ENCODE assay signal across 28 cellular contexts in the genomic region with DNA sequence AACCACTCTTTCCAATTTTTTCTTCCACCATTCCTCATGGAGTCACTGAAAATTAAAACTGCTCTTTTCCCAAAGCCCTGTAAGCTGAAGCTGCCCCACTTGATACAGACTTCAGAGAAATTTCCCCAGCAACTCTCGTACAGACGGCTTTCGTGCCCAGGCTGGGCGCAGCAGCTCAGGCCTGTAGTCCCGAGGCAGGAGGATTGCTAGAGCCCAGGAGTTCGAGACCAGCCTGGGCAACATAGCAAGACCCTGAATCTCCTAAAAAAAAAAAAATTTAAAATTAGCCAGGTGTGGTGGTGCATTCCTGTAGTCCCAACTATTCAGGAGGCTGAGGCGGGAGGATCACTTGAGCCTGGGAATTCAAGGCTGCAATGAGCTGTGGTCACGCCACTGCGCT. TPM values are rescaled to one million over a fixed set of nuclear protein-coding genes. Genes with fewer than 3 reads are reported as not detected.
DNase-seq lines count a peak whose midpoint lies in the region; ATAC-seq, FAIRE-seq and TF ChIP-seq lines count a peak whose summit lies in the region.
"Had no signal": no experiment of that assay in that cellular context is flagged by ENCODE, and none has a peak within 500 bp of the region (broad histone marks: within the 10 kb centered on the region; RNA-seq: fewer than 3 reads in every experiment).

No MANE protein-coding gene starts in this region.

- no TSS peak for BruUV-seq in endothelial cell of umbilical vein (replicated peaks; lab: Mats Ljungman, UMichigan)

- no peaks in the 10 kb centered on the region for H3K9me3 ChIP-seq in right atrium auricular region
- no peaks in the 10 kb centered on the region for H3K9me3 ChIP-seq in HEK293 (ENCODE audit: control insufficient read depth, insufficient read depth, low read depth, low read length)
- H3K9me3 ChIP-seq in endothelial cell of umbilical vein (replicated peaks; ENCODE audit: control insufficient read depth, insufficient read depth, low read length) = no peaks in the 10 kb centered on the region

- no peak overlapping the region for H3K27ac ChIP-seq in right atrium auricular region
- H3K27ac ChIP-seq in HEK293 (ENCODE audit: extremely low read depth, low read depth, low read length) = no peak overlapping the region
- no peak overlapping the region for H3K27ac ChIP-seq in endothelial cell of umbilical vein (ENCODE audit: insufficient read depth, low read depth, low read length)
- H3K27ac ChIP-seq: A549, GM23248, HL-60, KMS-11 had no signal

- H3K36me3 ChIP-seq in right atrium auricular region (no peaks in the 10 kb centered on the region), HEK293 (ENCODE audit: control insufficient read depth in 2 of 2, insufficient read depth in 1 of 2, low read length in 2 of 2) (peaks cover 0 to 17% of the 10 kb centered on the region in 2 experiments; a peak in 1 of 3 replicates), endothelial cell of umbilical vein (ENCODE audit: control insufficient read depth in 2 of 2, extremely low read depth in 1 of 2, insufficient read depth in 2 of 2, low read length in 2 of 2) (peaks cover 0 to 2% of the 10 kb centered on the region in 2 experiments)

- peaks cover 0 to 11% of the 10 kb centered on the region in 2 donors for H3K4me1 ChIP-seq in right atrium auricular region
- H3K4me1 ChIP-seq in HEK293 (ENCODE audit: control insufficient read depth, insufficient read depth, low read length) = no peaks in the 10 kb centered on the region
- peaks cover 4% of the 10 kb centered on the region for H3K4me1 ChIP-seq in endothelial cell of umbilical vein (ENCODE audit: control insufficient read depth, extremely low read depth, insufficient read depth, low read length)
- H3K4me1 ChIP-seq: A549 had no signal

- no peak overlapping the region for H3K9ac ChIP-seq in endothelial cell of umbilical vein (replicated peaks; ENCODE audit: extremely low read depth, insufficient read depth, low read length)
- H3K9ac ChIP-seq: GM23248, KMS-11 had no signal

- TF ChIP-seq CTCF in right atrium auricular region (IDR thresholded peaks at IDR 0.05) (no peak), HEK293 (tag by site-specific recombination; IDR thresholded peaks at IDR 0.05) (no peak), endothelial cell of umbilical vein (IDR thresholded peaks at IDR 0.05; ENCODE audit: extremely low read depth in 1 of 2, insufficient read depth in 1 of 2, low read depth in 1 of 2, low read length in 2 of 2) (no peak)

- dilution Hi-C loops in endothelial cell of umbilical vein (cut with MboI; ENCODE audit: extremely low pct_ligation_motif_present, low sequenced_read_pairs) = no loop called here

- DNase-seq in left ventricle myocardium superior (peak; percentile 12), right atrium auricular region (ENCODE audit: low spot score) (no peak), endothelial cell of umbilical vein (ENCODE audit: low read depth, low spot score) (no peak)
- DNase-seq in activated CD4-positive, alpha-beta T cell treated with anti-CD3 and anti-CD28 coated beads for 4 hours = no peak
- DNase-seq: Caco-2, DND-41, GM23248, H9, NCI-H1105, NCI-H146, NCI-H2029 treated with DMSO at 0.1 percent for 48 hours, NCI-H2171, NCI-H345, NCI-H524 treated with DMSO at 0.1 percent for 48 hours, NCI-H82, OCI-M1, Right ventricle myocardium superior, SW 1271 had no signal

- CTCF ChIA-PET in HEK293 (lab: Yijun Ruan, JAX) (interaction anchor here (0.6 to 1.4 kb wide), 4 partner anchors 11 to 382 kb away, joined by 3 to 4 read pairs (median 3); no protein-coding TSS in a partner anchor), endothelial cell of umbilical vein (lab: Charles Lee) (interaction anchor here (1.0 to 3.2 kb wide), 2 partner anchors 11 to 31 kb away, joined by 3 to 12 read pairs; a partner anchor contains a TSS)

- no peak overlapping the region for H3K4me3 ChIP-seq in right atrium auricular region
- H3K4me3 ChIP-seq in HEK293 (ENCODE audit: low read depth, low read length) = no peak overlapping the region
- no peak overlapping the region for H3K4me3 ChIP-seq in endothelial cell of umbilical vein (replicated peaks in 1 of 3; ENCODE audit: insufficient read depth in 1 of 3, low read depth in 1 of 3, low read length in 3 of 3)
- H3K4me3 ChIP-seq: A549, GM12878, GM23248 had no signal

- no peaks in the 10 kb centered on the region for H4K20me1 ChIP-seq in endothelial cell of umbilical vein (replicated peaks; ENCODE audit: control insufficient read depth, extremely low read depth, insufficient read depth, low read length)

- intact Hi-C loops in left ventricle myocardium superior (cut with micrococcal nuclease) = no loop called here
- intact Hi-C loops in endothelial cell of umbilical vein (cut with micrococcal nuclease) = no loop called here

- POLR2A ChIA-PET in HEK293 (lab: Yijun Ruan, JAX) (interaction anchor here (1.1 to 1.3 kb wide), 3 partner anchors 26 to 41 kb away, joined by 3 read pairs; no protein-coding TSS in a partner anchor), endothelial cell of umbilical vein (lab: Charles Lee) (interaction anchor here (0.6 kb wide), 1 partner anchor 348 kb away, joined by 4 read pairs; no protein-coding TSS in a partner anchor)

- ATAC-seq in left ventricle myocardium superior (no peak), GM19328 (IDR thresholded peaks at IDR 0.05; ENCODE audit: unreplicated experiment) (no peak), HG02642 (IDR thresholded peaks at IDR 0.05; ENCODE audit: poor library complexity, unreplicated experiment) (no peak)
- ATAC-seq: A549, GM12878, HepG2 had no signal

- no peak overlapping the region for H2AFZ ChIP-seq in endothelial cell of umbilical vein (ENCODE audit: low read depth, low read length)
- H2AFZ ChIP-seq: GM23248 had no signal

- TF ChIP-seq POLR2A in endothelial cell of umbilical vein (IDR thresholded peaks at IDR 0.05; ENCODE audit: low read depth, low read length) = no peak

- no peaks in the 10 kb centered on the region for H3K9me1 ChIP-seq in endothelial cell of umbilical vein (replicated peaks; ENCODE audit: control insufficient read depth, extremely low read depth, insufficient read depth, low read length)

- H3K27me3 ChIP-seq in right atrium auricular region (no peaks in the 10 kb centered on the region), endothelial cell of umbilical vein (ENCODE audit: control insufficient read depth in 2 of 2, insufficient read depth in 2 of 2, low read length in 2 of 2) (no peaks in the 10 kb centered on the region)

- no peak overlapping the region for H3K4me2 ChIP-seq in endothelial cell of umbilical vein (ENCODE audit: insufficient read depth, low read length)
- H3K4me2 ChIP-seq: A549, KMS-11 had no signal

- FAIRE-seq in endothelial cell of umbilical vein (lab: Jason Lieb, UNC) = peak; percentile 26
- FAIRE-seq: A549, GM12878, HepG2, RCC 7860 had no signal

- peaks cover 5% of the 10 kb centered on the region for H3K79me2 ChIP-seq in endothelial cell of umbilical vein (ENCODE audit: control insufficient read depth, insufficient read depth, low read length)

RNA-seq across cellular contexts. Expression of a gene that starts 6.6 kb away (rescaled TPM):
- 307 TPM for total RNA-seq in left ventricle myocardium superior
- 100 to 1,000 TPM; 138 to 185 TPM for total RNA-seq in right atrium auricular region
- 219 and 233 TPM in 2 replicates for total RNA-seq in endothelial cell of umbilical vein
- polyA plus RNA-seq in endothelial cell of umbilical vein = 52.2 and 58.9 TPM in 2 replicates
- 45.1 and 65.2 TPM in 2 replicates for polyA plus RNA-seq in endothelial cell of umbilical vein (2011; cell fraction: cytosol; rRNA removed)
- 17.7 and 20.9 TPM in 2 replicates for polyA plus RNA-seq in endothelial cell of umbilical vein (2011; cell fraction: nucleus; rRNA removed)
- 133 and 198 TPM in 2 replicates for polyA plus RNA-seq in endothelial cell of umbilical vein (2012)
- polyA minus RNA-seq in endothelial cell of umbilical vein = 7.2 and 13.5 TPM in 2 replicates
- 221 TPM for polyA minus RNA-seq in endothelial cell of umbilical vein (2011; cell fraction: cytosol; rRNA and poly(A)+ RNA removed)
- polyA minus RNA-seq in endothelial cell of umbilical vein (2011; cell fraction: nucleus; rRNA and poly(A)+ RNA removed) = 15.1 and 30.4 TPM in 2 replicates

RNA-seq across cellular contexts. Expression of a gene that starts 10.0 kb away (rescaled TPM):
- total RNA-seq in left ventricle myocardium superior = not detected
- not detected for total RNA-seq in right atrium auricular region
- 0.18 TPM in 1 of 2 replicates, not detected in the other for total RNA-seq in endothelial cell of umbilical vein
- 0.05 TPM in 1 of 2 replicates, not detected in the other for polyA plus RNA-seq in endothelial cell of umbilical vein
- 0.03 TPM in 1 of 2 replicates, not detected in the other for polyA plus RNA-seq in endothelial cell of umbilical vein (2011; cell fraction: cytosol; rRNA removed)
- 0.05 and 0.10 TPM in 2 replicates for polyA plus RNA-seq in endothelial cell of umbilical vein (2011; cell fraction: nucleus; rRNA removed)
- 0.08 TPM in 1 of 2 replicates, not detected in the other for polyA plus RNA-seq in endothelial cell of umbilical vein (2012)
- not detected in 2 replicates for polyA minus RNA-seq in endothelial cell of umbilical vein
- polyA minus RNA-seq in endothelial cell of umbilical vein (2011; cell fraction: cytosol; rRNA and poly(A)+ RNA removed) = 6.3 TPM
- polyA minus RNA-seq in endothelial cell of umbilical vein (2011; cell fraction: nucleus; rRNA and poly(A)+ RNA removed) = not detected in 2 replicates
- total RNA-seq: GM23248, HepG2, SK-MEL-5 had no signal
- polyA plus RNA-seq: GM23248 had no signal

RNA-seq across cellular contexts. Expression of a gene that starts 20.4 kb away (rescaled TPM):
- total RNA-seq in left ventricle myocardium superior (not detected), right atrium auricular region (not detected), endothelial cell of umbilical vein (not detected in 2 replicates)
- polyA plus RNA-seq in endothelial cell of umbilical vein = not detected in 2 replicates
- not detected in 2 replicates for polyA plus RNA-seq in endothelial cell of umbilical vein (2011; cell fraction: cytosol; rRNA removed)
- polyA plus RNA-seq in endothelial cell of umbilical vein (2011; cell fraction: nucleus; rRNA removed) = not detected in 2 replicates
- not detected in 2 replicates for polyA plus RNA-seq in endothelial cell of umbilical vein (2012)
- not detected in 2 replicates for polyA minus RNA-seq in endothelial cell of umbilical vein
- polyA minus RNA-seq in endothelial cell of umbilical vein (2011; cell fraction: cytosol; rRNA and poly(A)+ RNA removed) = 1.0 TPM
- not detected in 2 replicates for polyA minus RNA-seq in endothelial cell of umbilical vein (2011; cell fraction: nucleus; rRNA and poly(A)+ RNA removed)
- total RNA-seq: Caco-2, GM12878, GM23248, HepG2, Right ventricle myocardium superior, SK-MEL-5 had no signal
- polyA plus RNA-seq: A549, GM12878, GM23248, HepG2 had no signal

RNA-seq across cellular contexts. Expression of a gene that starts 26.8 kb away (rescaled TPM):
- total RNA-seq in left ventricle myocardium superior = 0.15 TPM
- not detected for total RNA-seq in right atrium auricular region
- total RNA-seq in endothelial cell of umbilical vein = 0.51 and 0.71 TPM in 2 replicates
- 1.9 and 3.4 TPM in 2 replicates for polyA plus RNA-seq in endothelial cell of umbilical vein
- 0.70 and 1.0 TPM in 2 replicates for polyA plus RNA-seq in endothelial cell of umbilical vein (2011; cell fraction: cytosol; rRNA removed)
- polyA plus RNA-seq in endothelial cell of umbilical vein (2011; cell fraction: nucleus; rRNA removed) = 2.7 and 3.0 TPM in 2 replicates
- polyA plus RNA-seq in endothelial cell of umbilical vein (2012) = 0.44 and 1.9 TPM in 2 replicates
- polyA minus RNA-seq in endothelial cell of umbilical vein = 0.30 and 0.56 TPM in 2 replicates
- polyA minus RNA-seq in endothelial cell of umbilical vein (2011; cell fraction: cytosol; rRNA and poly(A)+ RNA removed) = 0.61 TPM
- 0.38 and 0.96 TPM in 2 replicates for polyA minus RNA-seq in endothelial cell of umbilical vein (2011; cell fraction: nucleus; rRNA and poly(A)+ RNA removed)
- total RNA-seq: Caco-2, HepG2, SK-MEL-5 had no signal

RNA-seq across cellular contexts. Expression of a gene that starts 28.3 kb away (rescaled TPM):
- total RNA-seq in left ventricle myocardium superior (1,346 TPM), right atrium auricular region (100 to 1,000 TPM; 797 to 886 TPM), endothelial cell of umbilical vein (2.9 and 3.4 TPM in 2 replicates)
- 2.7 and 2.9 TPM in 2 replicates for polyA plus RNA-seq in endothelial cell of umbilical vein
- 3.0 and 3.1 TPM in 2 replicates for polyA plus RNA-seq in endothelial cell of umbilical vein (2011; cell fraction: cytosol; rRNA removed)
- 1.5 and 2.5 TPM in 2 replicates for polyA plus RNA-seq in endothelial cell of umbilical vein (2011; cell fraction: nucleus; rRNA removed)
- 10.1 and 24.4 TPM in 2 replicates for polyA plus RNA-seq in endothelial cell of umbilical vein (2012)
- polyA minus RNA-seq in endothelial cell of umbilical vein = 3.2 and 3.4 TPM in 2 replicates
- polyA minus RNA-seq in endothelial cell of umbilical vein (2011; cell fraction: cytosol; rRNA and poly(A)+ RNA removed) = 64.3 TPM
- 0.48 and 1.3 TPM in 2 replicates for polyA minus RNA-seq in endothelial cell of umbilical vein (2011; cell fraction: nucleus; rRNA and poly(A)+ RNA removed)
- polyA plus RNA-seq: GM12878, GM23248 had no signal
